15 cellular contexts compared by ENCODE assay signal in the genomic region with DNA sequence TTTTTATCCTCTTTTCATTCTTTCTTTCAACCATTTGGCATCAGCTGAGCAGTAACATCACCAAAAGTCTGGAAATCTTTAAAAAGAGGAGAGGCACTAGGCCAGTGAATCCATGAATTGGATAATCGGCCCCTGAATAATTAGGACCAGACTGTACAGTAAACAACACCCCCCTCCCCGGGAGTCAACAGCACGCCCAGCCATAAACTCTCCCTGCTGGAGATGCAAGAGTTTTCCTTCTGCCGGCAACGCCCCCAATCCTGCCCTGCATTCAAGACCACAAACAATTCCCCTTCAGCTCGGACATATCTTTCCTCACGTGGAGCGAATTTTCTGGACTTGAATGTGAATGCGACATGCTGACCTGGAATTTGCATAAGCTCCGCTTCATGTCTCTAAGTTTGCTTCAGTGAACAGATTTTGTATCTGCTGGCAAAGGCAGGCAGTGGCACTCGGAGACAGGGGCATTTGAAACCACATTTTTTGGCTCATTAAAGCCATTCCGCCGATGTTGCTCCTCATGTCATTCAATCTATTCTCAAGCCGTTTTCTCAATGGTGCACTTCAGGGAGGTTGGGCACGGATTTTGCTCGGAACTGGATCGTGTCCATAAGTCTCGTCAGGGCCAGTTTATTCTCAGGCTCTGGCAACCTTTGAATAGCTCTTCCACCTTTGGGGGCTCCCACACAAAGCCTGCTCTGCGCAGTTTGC. TPM values are rescaled to one million over a fixed set of nuclear protein-coding genes. Genes with fewer than 3 reads are reported as not detected.
DNase-seq lines count a peak whose midpoint lies in the region; ATAC-seq and TF ChIP-seq lines count a peak whose summit lies in the region.
"Had no signal": no experiment of that assay in that cellular context is flagged by ENCODE, and none has a peak within 500 bp of the region (broad histone marks: within the 10 kb centered on the region; RNA-seq: fewer than 3 reads in every experiment).

No MANE protein-coding gene starts in this region.

- H3K4me1 ChIP-seq in rectal smooth muscle tissue (ENCODE audit: control insufficient read depth, insufficient read depth, low read length) = no peaks in the 10 kb centered on the region

- peaks cover 7% of the 10 kb centered on the region for H3K27me3 Mint-ChIP-seq in endothelial cell (ENCODE audit: unreplicated experiment)
- H3K27me3 Mint-ChIP-seq: activated naive CD8-positive, alpha-beta T cell treated with anti-CD3 and anti-CD28 coated beads for 36 hours had no signal

- no peaks in the 10 kb centered on the region for H3K36me3 Mint-ChIP-seq in endothelial cell (ENCODE audit: low read depth, unreplicated experiment)
- H3K36me3 Mint-ChIP-seq: activated naive CD8-positive, alpha-beta T cell treated with anti-CD3 and anti-CD28 coated beads for 36 hours; CD14-positive monocyte had no signal

- H3K27ac Mint-ChIP-seq in endothelial cell (ENCODE audit: unreplicated experiment) = no peak overlapping the region
- H3K27ac Mint-ChIP-seq: activated CD4-positive, alpha-beta T cell treated with anti-CD3 and anti-CD28 coated beads for 36 hours; activated naive CD8-positive, alpha-beta T cell treated with anti-CD3 and anti-CD28 coated beads for 36 hours; CD14-positive monocyte had no signal

- no peaks in the 10 kb centered on the region for H3K9me3 Mint-ChIP-seq in endothelial cell (ENCODE audit: unreplicated experiment)
- H3K9me3 Mint-ChIP-seq: activated naive CD8-positive, alpha-beta T cell treated with anti-CD3 and anti-CD28 coated beads for 36 hours; CD14-positive monocyte had no signal

- no peaks in the 10 kb centered on the region for H3K27me3 ChIP-seq in rectal smooth muscle tissue (ENCODE audit: control insufficient read depth, insufficient read depth, low read length)

- H3K9ac ChIP-seq in rectal smooth muscle tissue (ENCODE audit: low read length) = no peak overlapping the region

- H3K4me3 Mint-ChIP-seq in endothelial cell (ENCODE audit: unreplicated experiment) = no peak overlapping the region
- H3K4me3 Mint-ChIP-seq: activated CD4-positive, alpha-beta T cell treated with anti-CD3 and anti-CD28 coated beads for 36 hours; activated naive CD8-positive, alpha-beta T cell treated with anti-CD3 and anti-CD28 coated beads for 36 hours; CD14-positive monocyte had no signal

- H3K36me3 ChIP-seq in rectal smooth muscle tissue (ENCODE audit: control insufficient read depth, insufficient read depth, low read length) = no peaks in the 10 kb centered on the region

- TF ChIP-seq CTCF in endothelial cell (IDR thresholded peaks at IDR 0.05; ENCODE audit: unreplicated experiment) = no peak

- peak overlapping the region; percentile 17 for H3K4me3 ChIP-seq in rectal smooth muscle tissue (ENCODE audit: low read length)

- H3K27ac ChIP-seq in rectal smooth muscle tissue (ENCODE audit: low read depth, low read length) = no peak overlapping the region

- DNase-seq in AG20443 (ENCODE audit: low spot score) = peak; percentile 38
- peak; percentile 79 for DNase-seq in NCI-H748 (lab: John Stamatoyannopoulos, UW; ENCODE audit: unreplicated experiment)
- peak; percentile 41 for DNase-seq in fibroblast of peridontal ligament (ENCODE audit: extremely low read depth)
- no peak for DNase-seq in HCEC 1CT
- DNase-seq in activated CD4-positive, alpha-beta T cell treated with anti-CD3 and anti-CD28 coated beads for 48 hours = no peak
- DNase-seq in endothelial cell (ENCODE audit: low spot score) = no peak
- DNase-seq: activated CD4-positive, alpha-beta T cell treated with anti-CD3 and anti-CD28 coated beads for 36 hours; activated naive CD8-positive, alpha-beta T cell treated with anti-CD3 and anti-CD28 coated beads for 36 hours; NCI-H1436 treated with DMSO at 0.1 percent for 48 hours; SIG-M5; stimulated activated CD4-positive, alpha-beta T cell treated with anti-CD3 and anti-CD28 coated beads, Interleukin-12 subunit alpha, Interleukin-12 subunit beta, amount 100 ng/mL, for 4 hours; stimulated activated naive CD4-positive, alpha-beta T cell had no signal

- H3K4me1 Mint-ChIP-seq in endothelial cell (ENCODE audit: unreplicated experiment) = peaks cover under 1% of the 10 kb centered on the region
- H3K4me1 Mint-ChIP-seq: activated CD4-positive, alpha-beta T cell treated with anti-CD3 and anti-CD28 coated beads for 36 hours; activated naive CD8-positive, alpha-beta T cell treated with anti-CD3 and anti-CD28 coated beads for 36 hours; CD14-positive monocyte had no signal

- no peak for ATAC-seq in GM21619 (IDR thresholded peaks at IDR 0.05; ENCODE audit: unreplicated experiment)
- ATAC-seq: activated CD4-positive, alpha-beta T cell treated with anti-CD3 and anti-CD28 coated beads for 36 hours had no signal

RNA-seq across cellular contexts. Expression of gene GMPR, which starts 38.0 kb away (rescaled TPM):
- total RNA-seq in endothelial cell (ENCODE audit: unreplicated experiment) = 1.8 TPM

Comparison
In these comparisons a context has a peak if more than half of its experiments do, and no peak if none do; other contexts are left out.
1. DNase-seq: peak in AG20443 (single experiment), NCI-H748 (single experiment) and fibroblast of peridontal ligament (single experiment); none in HCEC 1CT (single experiment), activated CD4-positive, alpha-beta T cell treated with anti-CD3 and anti-CD28 coated beads for 48 hours (single experiment) and endothelial cell (single experiment).